ENCODE assay signal across 9 cellular contexts in genomic region chr2:44233450-44234128, GRCh38. TPM values are rescaled to one million over a fixed set of nuclear protein-coding genes. Genes with fewer than 3 reads are reported as not detected.
DNase-seq lines count a peak whose midpoint lies in the region; ATAC-seq and TF ChIP-seq lines count a peak whose summit lies in the region.
"Had no signal": no experiment of that assay in that cellular context is flagged by ENCODE, and none has a peak within 500 bp of the region (broad histone marks: within the 10 kb centered on the region; RNA-seq: fewer than 3 reads in every experiment).

No MANE protein-coding gene starts in this region.

- H3K27me3 ChIP-seq in vagina = no peaks in the 10 kb centered on the region

- peak; percentile 71 for DNase-seq in AG08395 (ENCODE audit: low spot score)
- DNase-seq in HEK293T (ENCODE audit: extremely low spot score) = no peak
- peak; percentile 54 for DNase-seq in glomerular endothelial cell (ENCODE audit: extremely low read depth, low read depth, low spot score)
- DNase-seq in Ammon's horn (ENCODE audit: low spot score) = no peak
- no peak for DNase-seq in stimulated activated CD8-positive, alpha-beta memory T cell treated with anti-CD3 and anti-CD28 coated beads, Interleukin-4, amount 100 ng/mL, for 48 hours
- DNase-seq in vagina (ENCODE audit: extremely low spot score in 2 of 2) = no peak
- DNase-seq in Right ventricle myocardium superior = no peak
- DNase-seq: activated naive CD8-positive, alpha-beta T cell treated with anti-CD3 and anti-CD28 coated beads, Interleukin-2, amount 50 U/mL, for 24 hours had no signal

- H3K27ac ChIP-seq in vagina = no peak overlapping the region

- POLR2A ChIA-PET in HEK293T (lab: Yijun Ruan, JAX) = no interaction called here

- H3K9me3 ChIP-seq in vagina = no peaks in the 10 kb centered on the region

- TF ChIP-seq POLR2A in vagina (IDR thresholded peaks at IDR 0.05) = no peak

- peaks cover 0 to 5% of the 10 kb centered on the region in 2 donors for H3K36me3 ChIP-seq in vagina

- ATAC-seq in SK-N-SH treated with all-trans-retinoic acid at 6 μM for 48 hours (peak; percentile 87), Right ventricle myocardium superior (ENCODE audit: poor library complexity) (no peak)
- ATAC-seq: activated naive CD8-positive, alpha-beta T cell treated with anti-CD3 and anti-CD28 coated beads, Interleukin-2, amount 50 U/mL, for 24 hours had no signal

- TF ChIP-seq CTCF in vagina (IDR thresholded peaks at IDR 0.05) = no peak

- no peaks in the 10 kb centered on the region for H3K4me1 ChIP-seq in vagina

- intact Hi-C loops in vagina (cut with DNase I) = no loop called here
- intact Hi-C loops in Right ventricle myocardium superior (cut with DNase I) = no loop called here

- CTCF ChIA-PET in HEK293T (lab: Yijun Ruan, JAX) = no interaction called here

- no peak overlapping the region for H3K4me3 ChIP-seq in vagina

TF ChIP-seq in HEK293T, 16 proteins besides CTCF, POLR2A, EP300 and RAD21:
- TF ChIP-seq, protein P1, sequence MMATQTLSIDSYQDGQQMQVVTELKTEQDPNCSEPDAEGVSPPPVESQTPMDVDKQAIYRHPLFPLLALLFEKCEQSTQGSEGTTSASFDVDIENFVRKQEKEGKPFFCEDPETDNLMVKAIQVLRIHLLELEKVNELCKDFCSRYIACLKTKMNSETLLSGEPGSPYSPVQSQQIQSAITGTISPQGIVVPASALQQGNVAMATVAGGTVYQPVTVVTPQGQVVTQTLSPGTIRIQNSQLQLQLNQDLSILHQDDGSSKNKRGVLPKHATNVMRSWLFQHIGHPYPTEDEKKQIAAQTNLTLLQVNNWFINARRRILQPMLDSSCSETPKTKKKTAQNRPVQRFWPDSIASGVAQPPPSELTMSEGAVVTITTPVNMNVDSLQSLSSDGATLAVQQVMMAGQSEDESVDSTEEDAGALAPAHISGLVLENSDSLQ (IDR thresholded peaks at IDR 0.05) = peak; percentile 56; the same call in 1 of the 2 replicates
- no peak for TF ChIP-seq SP1 (IDR thresholded peaks at IDR 0.05)

TF ChIP-seq in SK-N-SH treated with all-trans-retinoic acid at 6 μM for 48 hours, 23 proteins besides CTCF, POLR2A, EP300 and RAD21:
- 0 out of 2 replicates have a peak, but pooled peaks have one; percentile 6 for TF ChIP-seq CSRNP3 (CRISPR knock-in tag; IDR thresholded peaks at IDR 0.05)
- TF ChIP-seq, protein P2, sequence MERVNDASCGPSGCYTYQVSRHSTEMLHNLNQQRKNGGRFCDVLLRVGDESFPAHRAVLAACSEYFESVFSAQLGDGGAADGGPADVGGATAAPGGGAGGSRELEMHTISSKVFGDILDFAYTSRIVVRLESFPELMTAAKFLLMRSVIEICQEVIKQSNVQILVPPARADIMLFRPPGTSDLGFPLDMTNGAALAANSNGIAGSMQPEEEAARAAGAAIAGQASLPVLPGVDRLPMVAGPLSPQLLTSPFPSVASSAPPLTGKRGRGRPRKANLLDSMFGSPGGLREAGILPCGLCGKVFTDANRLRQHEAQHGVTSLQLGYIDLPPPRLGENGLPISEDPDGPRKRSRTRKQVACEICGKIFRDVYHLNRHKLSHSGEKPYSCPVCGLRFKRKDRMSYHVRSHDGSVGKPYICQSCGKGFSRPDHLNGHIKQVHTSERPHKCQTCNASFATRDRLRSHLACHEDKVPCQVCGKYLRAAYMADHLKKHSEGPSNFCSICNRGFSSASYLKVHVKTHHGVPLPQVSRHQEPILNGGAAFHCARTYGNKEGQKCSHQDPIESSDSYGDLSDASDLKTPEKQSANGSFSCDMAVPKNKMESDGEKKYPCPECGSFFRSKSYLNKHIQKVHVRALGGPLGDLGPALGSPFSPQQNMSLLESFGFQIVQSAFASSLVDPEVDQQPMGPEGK (CRISPR knock-in tag; IDR thresholded peaks at IDR 0.05; ENCODE audit: borderline replicate concordance) = no peak
- TF ChIP-seq TOX (CRISPR knock-in tag; IDR thresholded peaks at IDR 0.05; ENCODE audit: borderline replicate concordance) = no peak
- no peak for TF ChIP-seq ZFP3 (CRISPR knock-in tag; IDR thresholded peaks at IDR 0.05)
- TF ChIP-seq ARNTL (CRISPR knock-in tag; IDR thresholded peaks at IDR 0.05; ENCODE audit: borderline replicate concordance, low read depth) = no peak
- TF ChIP-seq GLIS3 (CRISPR knock-in tag; IDR thresholded peaks at IDR 0.05) = no peak
- TF ChIP-seq, protein P3, sequence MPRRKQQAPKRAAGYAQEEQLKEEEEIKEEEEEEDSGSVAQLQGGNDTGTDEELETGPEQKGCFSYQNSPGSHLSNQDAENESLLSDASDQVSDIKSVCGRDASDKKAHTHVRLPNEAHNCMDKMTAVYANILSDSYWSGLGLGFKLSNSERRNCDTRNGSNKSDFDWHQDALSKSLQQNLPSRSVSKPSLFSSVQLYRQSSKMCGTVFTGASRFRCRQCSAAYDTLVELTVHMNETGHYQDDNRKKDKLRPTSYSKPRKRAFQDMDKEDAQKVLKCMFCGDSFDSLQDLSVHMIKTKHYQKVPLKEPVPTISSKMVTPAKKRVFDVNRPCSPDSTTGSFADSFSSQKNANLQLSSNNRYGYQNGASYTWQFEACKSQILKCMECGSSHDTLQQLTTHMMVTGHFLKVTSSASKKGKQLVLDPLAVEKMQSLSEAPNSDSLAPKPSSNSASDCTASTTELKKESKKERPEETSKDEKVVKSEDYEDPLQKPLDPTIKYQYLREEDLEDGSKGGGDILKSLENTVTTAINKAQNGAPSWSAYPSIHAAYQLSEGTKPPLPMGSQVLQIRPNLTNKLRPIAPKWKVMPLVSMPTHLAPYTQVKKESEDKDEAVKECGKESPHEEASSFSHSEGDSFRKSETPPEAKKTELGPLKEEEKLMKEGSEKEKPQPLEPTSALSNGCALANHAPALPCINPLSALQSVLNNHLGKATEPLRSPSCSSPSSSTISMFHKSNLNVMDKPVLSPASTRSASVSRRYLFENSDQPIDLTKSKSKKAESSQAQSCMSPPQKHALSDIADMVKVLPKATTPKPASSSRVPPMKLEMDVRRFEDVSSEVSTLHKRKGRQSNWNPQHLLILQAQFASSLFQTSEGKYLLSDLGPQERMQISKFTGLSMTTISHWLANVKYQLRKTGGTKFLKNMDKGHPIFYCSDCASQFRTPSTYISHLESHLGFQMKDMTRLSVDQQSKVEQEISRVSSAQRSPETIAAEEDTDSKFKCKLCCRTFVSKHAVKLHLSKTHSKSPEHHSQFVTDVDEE (CRISPR knock-in tag; IDR thresholded peaks at IDR 0.05) = no peak
- TF ChIP-seq ZFP30 (CRISPR knock-in tag; IDR thresholded peaks at IDR 0.05) = no peak
- TF ChIP-seq ZNF8 (CRISPR knock-in tag; IDR thresholded peaks at IDR 0.05) = no peak
- TF ChIP-seq SNAI2 (CRISPR knock-in tag; IDR thresholded peaks at IDR 0.05) = peak; percentile 92
- no peak for TF ChIP-seq POU6F1 (CRISPR knock-in tag; IDR thresholded peaks at IDR 0.05; ENCODE audit: borderline replicate concordance, low read depth)
- TF ChIP-seq ISL1 (CRISPR knock-in tag; IDR thresholded peaks at IDR 0.05) = peak; percentile 78

RNA-seq across cellular contexts. Expression of gene SLC3A1, which starts 41.7 kb away (rescaled TPM):
- total RNA-seq in glomerular endothelial cell (not detected in 2 replicates), vagina (not detected), Right ventricle myocardium superior (not detected)

Comparison
In these comparisons a context has a peak if more than half of its experiments do, and no peak if none do; other contexts are left out.
1. DNase-seq: peak in AG08395 (single experiment) and glomerular endothelial cell (single experiment); none in HEK293T (single experiment), Ammon's horn (single experiment), stimulated activated CD8-positive, alpha-beta memory T cell treated with anti-CD3 and anti-CD28 coated beads, Interleukin-4, amount 100 ng/mL, for 48 hours (single experiment), vagina (0 of 2) and Right ventricle myocardium superior (single experiment).